14 cellular contexts compared by ENCODE assay signal in the genomic region with DNA sequence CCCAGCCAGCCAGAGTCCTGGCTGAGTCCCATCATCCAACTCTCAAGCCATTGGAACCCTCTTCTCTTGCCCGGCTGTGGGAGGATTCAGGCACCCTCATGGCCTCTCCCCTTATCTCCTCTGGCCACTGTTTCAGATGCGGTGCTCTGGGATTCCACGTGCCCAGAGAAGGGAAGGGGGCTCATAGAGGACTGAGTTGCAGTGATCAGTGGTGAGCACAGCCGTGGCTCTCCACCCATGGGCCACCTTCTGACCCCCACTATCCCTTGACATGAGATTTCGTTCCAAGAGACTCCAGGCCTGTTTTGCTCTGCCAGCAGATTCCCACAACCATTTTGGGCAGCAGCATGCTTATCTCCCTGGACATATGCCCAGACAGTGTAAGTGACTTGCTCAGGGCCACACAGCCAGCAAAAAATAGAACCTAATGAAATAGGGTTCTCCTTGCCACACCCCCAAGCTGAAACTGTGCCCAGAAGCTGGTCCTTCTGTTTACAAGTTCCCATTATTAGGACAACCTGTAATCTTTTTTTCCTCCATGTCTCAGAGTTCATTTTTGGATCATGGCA. TPM values are rescaled to one million over a fixed set of nuclear protein-coding genes. Genes with fewer than 3 reads are reported as not detected.
DNase-seq lines count a peak whose midpoint lies in the region; ATAC-seq, FAIRE-seq and TF ChIP-seq lines count a peak whose summit lies in the region.
"Had no signal": no experiment of that assay in that cellular context is flagged by ENCODE, and none has a peak within 500 bp of the region (broad histone marks: within the 10 kb centered on the region; RNA-seq: fewer than 3 reads in every experiment).

No MANE protein-coding gene starts in this region.

- H3K27me3 ChIP-seq in right lobe of liver (no peaks in the 10 kb centered on the region), thoracic aorta (replicated peaks; ENCODE audit: insufficient read depth) (no peaks in the 10 kb centered on the region)

- no peak for TF ChIP-seq CTCF in epithelial cell of esophagus (IDR thresholded peaks at IDR 0.05; ENCODE audit: insufficient read depth, low read depth, low read length, missing control alignments)
- no peak for TF ChIP-seq CTCF in right lobe of liver (IDR thresholded peaks at IDR 0.05)
- TF ChIP-seq CTCF in thoracic aorta (IDR thresholded peaks at IDR 0.05) = no peak

- H3K4me1 ChIP-seq in right lobe of liver (peaks cover 0 to 61% (median 20%) of the 10 kb centered on the region in 4 donors), thoracic aorta (ENCODE audit: control insufficient read depth in 1 of 2, low read depth in 2 of 2) (peaks cover 40 to 54% of the 10 kb centered on the region in 2 donors)

- TF ChIP-seq POLR2A in right lobe of liver (IDR thresholded peaks at IDR 0.05) (no peak), GM12891 (IDR thresholded peaks at IDR 0.05; ENCODE audit: low read depth, low read length) (no peak)

- H3K27ac ChIP-seq in right lobe of liver (peak overlapping the region; percentile 96 to 98 (median 97)), thoracic aorta (peak overlapping the region; percentile 82 to 98)
- H3K27ac ChIP-seq: SK-N-MC had no signal

- ATAC-seq in right lobe of liver (peak; percentile 40 to 66 (median 45)), thoracic aorta (ENCODE audit: insufficient number of reproducible peaks, low FRiP score, low read depth) (peak; percentile 54), SK-N-SH treated with all-trans-retinoic acid at 6 μM for 48 hours (no peak)

- 22% methylated on average over 5 of the region's 5 CpGs for WGBS in right lobe of liver (ENCODE audit: insufficient coverage, low coverage, low lambda C conversion rate, missing lambda C conversion rate)

- DNase-seq in OCI-M1 (lab: John Stamatoyannopoulos, UW) (peak; percentile 78), epithelial cell of esophagus (ENCODE audit: low read depth) (peak; percentile 28), right lobe of liver (peak; percentile 71 to 92 (median 84)), thoracic aorta (ENCODE audit: low spot score) (no peak), OCI-M2 (lab: John Stamatoyannopoulos, UW; ENCODE audit: unreplicated experiment) (no peak), GM12891 (ENCODE audit: insufficient read length, low spot score) (no peak), AG20443 (ENCODE audit: low spot score) (no peak)
- DNase-seq: GOT3; NCI-H2081; stimulated activated CD4-positive, alpha-beta T cell treated with anti-CD3 and anti-CD28 coated beads, Interleukin-12 subunit alpha, Interleukin-12 subunit beta, amount 100 ng/mL, for 4 hours had no signal

- H3K4me3 ChIP-seq in epithelial cell of esophagus (ENCODE audit: low read length) (no peak overlapping the region), right lobe of liver (peak overlapping the region; percentile 81 to 96 (median 82)), thoracic aorta (peak overlapping the region; percentile 88)
- H3K4me3 ChIP-seq: SK-N-MC had no signal

- H3K36me3 ChIP-seq in right lobe of liver (peaks cover 0 to 33% (median 23%) of the 10 kb centered on the region in 4 donors), thoracic aorta (peaks cover 28% of the 10 kb centered on the region)

- H3K9me3 ChIP-seq in right lobe of liver (no peaks in the 10 kb centered on the region), thoracic aorta (no peaks in the 10 kb centered on the region)

- intact Hi-C loops in right lobe of liver (cut with DNase I) = no loop called here

- no peak for FAIRE-seq in GM12891 (lab: Jason Lieb, UNC)
- FAIRE-seq: D721Med had no signal

TF ChIP-seq in SK-N-SH treated with all-trans-retinoic acid at 6 μM for 48 hours, 23 proteins besides CTCF, POLR2A, EP300 and RAD21:
- TF ChIP-seq ZC3H10 (CRISPR knock-in tag; IDR thresholded peaks at IDR 0.05) (no peak), ZNF565 (CRISPR knock-in tag; conservative IDR thresholded peaks at IDR 0.05; ENCODE audit: low read depth) (no peak)
- TF ChIP-seq, protein P1, sequence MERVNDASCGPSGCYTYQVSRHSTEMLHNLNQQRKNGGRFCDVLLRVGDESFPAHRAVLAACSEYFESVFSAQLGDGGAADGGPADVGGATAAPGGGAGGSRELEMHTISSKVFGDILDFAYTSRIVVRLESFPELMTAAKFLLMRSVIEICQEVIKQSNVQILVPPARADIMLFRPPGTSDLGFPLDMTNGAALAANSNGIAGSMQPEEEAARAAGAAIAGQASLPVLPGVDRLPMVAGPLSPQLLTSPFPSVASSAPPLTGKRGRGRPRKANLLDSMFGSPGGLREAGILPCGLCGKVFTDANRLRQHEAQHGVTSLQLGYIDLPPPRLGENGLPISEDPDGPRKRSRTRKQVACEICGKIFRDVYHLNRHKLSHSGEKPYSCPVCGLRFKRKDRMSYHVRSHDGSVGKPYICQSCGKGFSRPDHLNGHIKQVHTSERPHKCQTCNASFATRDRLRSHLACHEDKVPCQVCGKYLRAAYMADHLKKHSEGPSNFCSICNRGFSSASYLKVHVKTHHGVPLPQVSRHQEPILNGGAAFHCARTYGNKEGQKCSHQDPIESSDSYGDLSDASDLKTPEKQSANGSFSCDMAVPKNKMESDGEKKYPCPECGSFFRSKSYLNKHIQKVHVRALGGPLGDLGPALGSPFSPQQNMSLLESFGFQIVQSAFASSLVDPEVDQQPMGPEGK (CRISPR knock-in tag; IDR thresholded peaks at IDR 0.05; ENCODE audit: borderline replicate concordance) = no peak
TF ChIP-seq in SK-N-SH treated with all-trans-retinoic acid at 6 μM for 48 hours: peak in this region for 0.

TF ChIP-seq in GM12891, 5 proteins besides CTCF, POLR2A, EP300 and RAD21:
- no peak for TF ChIP-seq SPI1 (IDR thresholded peaks at IDR 0.05; ENCODE audit: low read depth, low read length)
- no peak for TF ChIP-seq POU2F2 (IDR thresholded peaks at IDR 0.05; ENCODE audit: low read depth, low read length)
- no peak for TF ChIP-seq TAF1 (IDR thresholded peaks at IDR 0.05; ENCODE audit: low read depth, low read length)
- no peak for TF ChIP-seq PAX5 (IDR thresholded peaks at IDR 0.05; ENCODE audit: insufficient read depth, low read length, severe bottlenecking)
- TF ChIP-seq POLR2AphosphoS5 (IDR thresholded peaks at IDR 0.05; ENCODE audit: low read depth, low read length) = no peak; the same call in 1 of the 2 replicates
TF ChIP-seq in GM12891: peak in this region for 0.

RNA-seq across cellular contexts. Expression of gene GPX3, which starts 2.7 kb away (rescaled TPM):
- total RNA-seq in right lobe of liver (100 to 1,000 TPM; 192 to 869 (median 343) TPM), thoracic aorta (1,000 to 10,000 TPM; 1,240 to 1,874 TPM)
- 0.54 TPM for polyA plus RNA-seq in GM12891 (2012; ENCODE audit: low read depth, missing spikeins)
- total RNA-seq: activated CD8-positive, alpha-beta memory T cell treated with anti-CD3 and anti-CD28 coated beads for 36 hours had no signal

RNA-seq across cellular contexts. Expression of gene TNIP1, which starts 57.7 kb away (rescaled TPM):
- 100 to 1,000 TPM in 1 of 6 experiments, 10 to 100 TPM in 5; 70.1 to 155 (median 79.1) TPM for total RNA-seq in right lobe of liver
- total RNA-seq in thoracic aorta = 100 to 1,000 TPM in 1 of 2 donors, 10 to 100 TPM in 1; 77.4 to 103 TPM
- 253 TPM for polyA plus RNA-seq in GM12891 (2012; ENCODE audit: low read depth, missing spikeins)

Comparison
In these comparisons a context has a peak if more than half of its experiments do, and no peak if none do; other contexts are left out.
1. DNase-seq: peak in OCI-M1 (single experiment), epithelial cell of esophagus (single experiment) and right lobe of liver (3 of 3); none in thoracic aorta (single experiment), OCI-M2 (single experiment), GM12891 (single experiment) and AG20443 (single experiment).